25 cellular contexts compared by ENCODE assay signal in the genomic region with DNA sequence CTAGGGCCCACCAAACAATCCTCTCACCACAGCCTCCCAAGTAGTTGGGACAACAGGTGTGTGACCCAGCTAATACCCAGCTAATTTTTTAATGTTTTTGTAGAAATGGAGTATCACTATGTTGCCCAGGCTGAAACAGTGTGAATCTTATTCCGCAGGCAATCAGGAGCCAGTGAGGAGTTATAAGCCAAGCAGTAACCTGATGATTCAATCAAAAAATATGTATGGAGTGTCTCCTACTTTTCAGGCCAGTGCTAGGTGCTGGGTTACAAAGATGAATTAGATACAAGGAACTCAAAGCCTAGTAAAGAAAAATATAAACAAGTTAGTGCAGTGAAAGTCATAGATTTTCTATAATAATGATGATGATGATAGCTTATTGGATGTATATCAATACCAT. TPM values are rescaled to one million over a fixed set of nuclear protein-coding genes. Genes with fewer than 3 reads are reported as not detected.
DNase-seq lines count a peak whose midpoint lies in the region; ATAC-seq and TF ChIP-seq lines count a peak whose summit lies in the region.
"Had no signal": no experiment of that assay in that cellular context is flagged by ENCODE, and none has a peak within 500 bp of the region (broad histone marks: within the 10 kb centered on the region; RNA-seq: fewer than 3 reads in every experiment).

No MANE protein-coding gene starts in this region.

- ATAC-seq in SK-N-SH treated with all-trans-retinoic acid at 6 μM for 48 hours: peak; percentile 65
- no peak for ATAC-seq in HG02759 (IDR thresholded peaks at IDR 0.05; ENCODE audit: unreplicated experiment)
- no peak for ATAC-seq in activated CD8-positive, alpha-beta T cell treated with anti-CD3 and anti-CD28 coated beads for 36 hours
- ATAC-seq: stimulated activated naive CD8-positive, alpha-beta T cell treated with anti-CD3 and anti-CD28 coated beads, Interleukin-15, amount 100 ng/mL, for 72 hours had no signal

- H3K27me3 Mint-ChIP-seq in activated CD8-positive, alpha-beta T cell treated with anti-CD3 and anti-CD28 coated beads for 36 hours: no peaks in the 10 kb centered on the region
- H3K27me3 Mint-ChIP-seq: central memory CD8-positive, alpha-beta T cell; stimulated activated naive CD8-positive, alpha-beta T cell treated with anti-CD3 and anti-CD28 coated beads, Interleukin-15, amount 100 ng/mL, for 72 hours had no signal

- no peaks in the 10 kb centered on the region for H3K36me3 Mint-ChIP-seq in activated CD8-positive, alpha-beta T cell treated with anti-CD3 and anti-CD28 coated beads for 36 hours (ENCODE audit: low read depth)

- CTCF ChIA-PET in activated CD8-positive, alpha-beta T cell treated with anti-CD3 and anti-CD28 coated beads for 36 hours (lab: Charles Lee): no interaction called here

- H3K27ac Mint-ChIP-seq in activated CD8-positive, alpha-beta T cell treated with anti-CD3 and anti-CD28 coated beads for 36 hours: no peak overlapping the region
- H3K27ac Mint-ChIP-seq: activated naive CD4-positive, alpha-beta T cell treated with anti-CD3 and anti-CD28 coated beads for 36 hours; stimulated activated naive CD8-positive, alpha-beta T cell treated with anti-CD3 and anti-CD28 coated beads, Interleukin-15, amount 100 ng/mL, for 72 hours had no signal

- peak overlapping the region; percentile 14 for H3K27ac ChIP-seq in 22Rv1
- H3K27ac ChIP-seq: epithelial cell of prostate, hepatocyte, neutrophil, tibial nerve had no signal

- POLR2A ChIA-PET in activated CD8-positive, alpha-beta T cell treated with anti-CD3 and anti-CD28 coated beads for 36 hours (lab: Charles Lee): interaction anchor here (1.3 kb wide), 1 partner anchor 9 kb away, joined by 3 read pairs; no protein-coding TSS in a partner anchor

- no peaks in the 10 kb centered on the region for H3K4me1 Mint-ChIP-seq in activated CD8-positive, alpha-beta T cell treated with anti-CD3 and anti-CD28 coated beads for 36 hours (ENCODE audit: low read depth)
- H3K4me1 Mint-ChIP-seq: central memory CD8-positive, alpha-beta T cell; stimulated activated naive CD8-positive, alpha-beta T cell treated with anti-CD3 and anti-CD28 coated beads, Interleukin-15, amount 100 ng/mL, for 72 hours had no signal

- no peak for TF ChIP-seq CTCF in 22Rv1 (IDR thresholded peaks at IDR 0.05)
- TF ChIP-seq CTCF in activated CD8-positive, alpha-beta T cell treated with anti-CD3 and anti-CD28 coated beads for 36 hours (IDR thresholded peaks at IDR 0.05): no peak

- intact Hi-C loops in activated CD8-positive, alpha-beta T cell treated with anti-CD3 and anti-CD28 coated beads for 36 hours (cut with micrococcal nuclease): no loop called here

- no peaks in the 10 kb centered on the region for H3K9me3 Mint-ChIP-seq in activated CD8-positive, alpha-beta T cell treated with anti-CD3 and anti-CD28 coated beads for 36 hours
- H3K9me3 Mint-ChIP-seq: activated naive CD4-positive, alpha-beta T cell treated with anti-CD3 and anti-CD28 coated beads for 36 hours; central memory CD8-positive, alpha-beta T cell; stimulated activated naive CD8-positive, alpha-beta T cell treated with anti-CD3 and anti-CD28 coated beads, Interleukin-15, amount 100 ng/mL, for 72 hours had no signal

- DNase-seq in HCEC 1CT: peak; percentile 44
- peak; percentile 31 for DNase-seq in kidney glomerular epithelial cell (lab: John Stamatoyannopoulos, UW)
- no peak for DNase-seq in activated naive CD4-positive, alpha-beta T cell (lab: John Stamatoyannopoulos, UW)
- DNase-seq in activated CD8-positive, alpha-beta T cell treated with anti-CD3 and anti-CD28 coated beads for 36 hours: no peak
- no peak for DNase-seq in GM03348 (ENCODE audit: low spot score)
- DNase-seq: activated naive CD4-positive, alpha-beta T cell treated with anti-CD3 and anti-CD28 coated beads for 36 hours; activated T-cell treated with anti-CD3 and anti-CD28 coated beads, Interleukin-2, amount 50 U/mL, for 48 hours; amygdala; C1 segment of cervical spinal cord; Calu3; GOT3; MM.1S; NCI-H187 treated with DMSO at 0.1 percent for 48 hours; NCI-H345; retina; SHP77; stimulated activated naive CD8-positive, alpha-beta T cell treated with anti-CD3 and anti-CD28 coated beads, Interleukin-15, amount 100 ng/mL, for 72 hours had no signal

- no peak overlapping the region for H3K4me3 Mint-ChIP-seq in activated CD8-positive, alpha-beta T cell treated with anti-CD3 and anti-CD28 coated beads for 36 hours
- H3K4me3 Mint-ChIP-seq: activated naive CD4-positive, alpha-beta T cell treated with anti-CD3 and anti-CD28 coated beads for 36 hours; central memory CD8-positive, alpha-beta T cell; stimulated activated naive CD8-positive, alpha-beta T cell treated with anti-CD3 and anti-CD28 coated beads, Interleukin-15, amount 100 ng/mL, for 72 hours had no signal

TF ChIP-seq in SK-N-SH treated with all-trans-retinoic acid at 6 μM for 48 hours, 23 proteins besides CTCF, POLR2A, EP300 and RAD21:
- TF ChIP-seq ISL1 (CRISPR knock-in tag; IDR thresholded peaks at IDR 0.05): peak; percentile 26; the same call in 1 of the 2 replicates
- TF ChIP-seq BACH2 (CRISPR knock-in tag; IDR thresholded peaks at IDR 0.05; ENCODE audit: borderline replicate concordance): no peak
- TF ChIP-seq CSDC2 (CRISPR knock-in tag; IDR thresholded peaks at IDR 0.05): no peak

RNA-seq across cellular contexts. Expression of gene IFRD1, which starts 13.2 kb away (rescaled TPM):
- 10 to 100 TPM; 54.1 to 54.5 TPM for total RNA-seq in activated CD8-positive, alpha-beta T cell treated with anti-CD3 and anti-CD28 coated beads for 36 hours

RNA-seq across cellular contexts. Expression of gene LSMEM1, which starts 43.8 kb away (rescaled TPM):
- under 1 TPM; 0.52 to 0.96 TPM for total RNA-seq in activated CD8-positive, alpha-beta T cell treated with anti-CD3 and anti-CD28 coated beads for 36 hours

Comparison
In these comparisons a context has a peak if more than half of its experiments do, and no peak if none do; other contexts are left out.
1. DNase-seq: peak in HCEC 1CT (single experiment) and kidney glomerular epithelial cell (single experiment); none in activated naive CD4-positive, alpha-beta T cell (0 of 4), activated CD8-positive, alpha-beta T cell treated with anti-CD3 and anti-CD28 coated beads for 36 hours (single experiment) and GM03348 (single experiment).